23 cellular contexts compared by ENCODE assay signal in the genomic region with DNA sequence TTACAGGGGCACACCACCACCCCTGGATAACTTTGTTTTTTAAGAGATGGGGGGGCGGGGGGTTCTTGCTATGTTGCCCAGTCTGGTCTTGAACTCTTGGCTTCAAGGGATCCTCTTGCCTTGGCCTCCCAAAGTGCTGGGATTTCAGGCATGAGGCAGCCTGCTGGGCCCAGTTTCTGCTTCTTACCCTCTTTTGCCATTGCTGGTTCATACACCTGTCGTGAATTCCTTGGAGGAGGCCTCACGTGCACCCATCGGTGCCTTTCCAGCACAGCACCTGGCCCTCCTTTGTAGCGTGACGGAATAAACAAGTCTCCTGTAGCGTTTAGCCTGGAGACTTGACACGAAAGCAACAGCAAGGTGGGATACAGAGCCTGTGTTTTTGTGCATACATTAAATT.
DNase-seq lines count a peak whose midpoint lies in the region; ATAC-seq and TF ChIP-seq lines count a peak whose summit lies in the region.
"Had no signal": no experiment of that assay in that cellular context is flagged by ENCODE, and none has a peak within 500 bp of the region (broad histone marks: within the 10 kb centered on the region; RNA-seq: fewer than 3 reads in every experiment).

No MANE protein-coding gene starts in this region.

- peak; percentile 7 for DNase-seq in activated CD4-positive, alpha-beta memory T cell treated with anti-CD3 and anti-CD28 coated beads, Interleukin-2, amount 10 ng/mL, durations not matched to agents 7 days and 5 days
- no peak for DNase-seq in activated CD4-positive, alpha-beta memory T cell treated with anti-CD3 and anti-CD28 coated beads for 36 hours
- peak; percentile 32 for DNase-seq in NAMALWA (ENCODE audit: low spot score)
- no peak for DNase-seq in WTC11 (ENCODE audit: low spot score)
- DNase-seq in stimulated activated CD8-positive, alpha-beta memory T cell treated with anti-CD3 and anti-CD28 coated beads, Interleukin-4, amount 100 ng/mL, for 48 hours, result peak; percentile 18
- no peak for DNase-seq in GM13977 (ENCODE audit: low spot score)
- DNase-seq: activated CD4-positive, alpha-beta T cell treated with anti-CD3 and anti-CD28 coated beads for 1 hour; activated naive CD4-positive, alpha-beta T cell; DMS153; endodermal cell; left colon; MM.1S; NCI-H2171; NK-92 treated with Interleukin-12 subunit alpha and Interleukin-12 subunit beta, amount 100 ng/mL, for 24 hours; RPMI8226; SK-N-SH; stimulated activated CD4-positive, alpha-beta T cell treated with anti-CD3 and anti-CD28 coated beads, Interleukin-4, amount 100 ng/mL, for 24 hours had no signal

- in situ Hi-C loops in GM13977 (cut with MboI; ENCODE audit: low pct_unique_long_range_greater_than_20kb, low sequenced_read_pairs, unreplicated experiment), result no loop called here

- H3K36me3 Mint-ChIP-seq in activated CD4-positive, alpha-beta memory T cell treated with anti-CD3 and anti-CD28 coated beads, Interleukin-2, amount 10 ng/mL, durations not matched to agents 7 days and 5 days (ENCODE audit: low read depth), result peaks cover 48% of the 10 kb centered on the region
- H3K36me3 Mint-ChIP-seq in activated CD4-positive, alpha-beta memory T cell treated with anti-CD3 and anti-CD28 coated beads for 36 hours, result peaks cover 30% of the 10 kb centered on the region
- peaks cover 16% of the 10 kb centered on the region for H3K36me3 Mint-ChIP-seq in WTC11
- H3K36me3 Mint-ChIP-seq: CD14-positive monocyte, mesothelial cell of epicardium had no signal

- H3K9me3 Mint-ChIP-seq in activated CD4-positive, alpha-beta memory T cell treated with anti-CD3 and anti-CD28 coated beads, Interleukin-2, amount 10 ng/mL, durations not matched to agents 7 days and 5 days, result peaks cover 18% of the 10 kb centered on the region
- H3K9me3 Mint-ChIP-seq in activated CD4-positive, alpha-beta memory T cell treated with anti-CD3 and anti-CD28 coated beads for 36 hours, result peaks cover 31% of the 10 kb centered on the region
- peaks cover 21% of the 10 kb centered on the region for H3K9me3 Mint-ChIP-seq in WTC11
- H3K9me3 Mint-ChIP-seq: natural killer cell treated with Interleukin-12 subunit alpha and Interleukin-12 subunit beta and Interleukin-15 and Interleukin-18, amount 100 ng/mL, for 72 hours had no signal

- CTCF ChIA-PET in activated CD4-positive, alpha-beta memory T cell treated with anti-CD3 and anti-CD28 coated beads, Interleukin-2, amount 10 ng/mL, durations not matched to agents 7 days and 5 days (lab: Charles Lee), result no interaction called here
- CTCF ChIA-PET in activated CD4-positive, alpha-beta memory T cell treated with anti-CD3 and anti-CD28 coated beads for 36 hours (lab: Charles Lee), result no interaction called here
- CTCF ChIA-PET in WTC11 (lab: Charles Lee), result no interaction called here

- no peak overlapping the region for H3K27ac Mint-ChIP-seq in activated CD4-positive, alpha-beta memory T cell treated with anti-CD3 and anti-CD28 coated beads, Interleukin-2, amount 10 ng/mL, durations not matched to agents 7 days and 5 days
- H3K27ac Mint-ChIP-seq in activated CD4-positive, alpha-beta memory T cell treated with anti-CD3 and anti-CD28 coated beads for 36 hours, result no peak overlapping the region
- H3K27ac Mint-ChIP-seq in WTC11, result 0 out of 2 replicates have a peak overlapping the region, but pooled peaks have one; percentile 7
- H3K27ac Mint-ChIP-seq: endodermal cell; mesothelial cell of epicardium; natural killer cell treated with Interleukin-12 subunit alpha and Interleukin-12 subunit beta and Interleukin-15 and Interleukin-18, amount 100 ng/mL, for 72 hours had no signal

- no peaks in the 10 kb centered on the region for H3K27me3 Mint-ChIP-seq in activated CD4-positive, alpha-beta memory T cell treated with anti-CD3 and anti-CD28 coated beads, Interleukin-2, amount 10 ng/mL, durations not matched to agents 7 days and 5 days
- no peaks in the 10 kb centered on the region for H3K27me3 Mint-ChIP-seq in activated CD4-positive, alpha-beta memory T cell treated with anti-CD3 and anti-CD28 coated beads for 36 hours
- no peaks in the 10 kb centered on the region for H3K27me3 Mint-ChIP-seq in WTC11 (ENCODE audit: low read depth)
- H3K27me3 Mint-ChIP-seq: natural killer cell treated with Interleukin-12 subunit alpha and Interleukin-12 subunit beta and Interleukin-15 and Interleukin-18, amount 100 ng/mL, for 72 hours had no signal

- H3K4me3 Mint-ChIP-seq in activated CD4-positive, alpha-beta memory T cell treated with anti-CD3 and anti-CD28 coated beads, Interleukin-2, amount 10 ng/mL, durations not matched to agents 7 days and 5 days, result no peak overlapping the region
- H3K4me3 Mint-ChIP-seq in activated CD4-positive, alpha-beta memory T cell treated with anti-CD3 and anti-CD28 coated beads for 36 hours, result no peak overlapping the region
- no peak overlapping the region for H3K4me3 Mint-ChIP-seq in WTC11
- H3K4me3 Mint-ChIP-seq: CD14-positive monocyte; endodermal cell; mesothelial cell of epicardium; natural killer cell treated with Interleukin-12 subunit alpha and Interleukin-12 subunit beta and Interleukin-15 and Interleukin-18, amount 100 ng/mL, for 72 hours had no signal

- peaks cover 34% of the 10 kb centered on the region for H3K4me1 Mint-ChIP-seq in activated CD4-positive, alpha-beta memory T cell treated with anti-CD3 and anti-CD28 coated beads, Interleukin-2, amount 10 ng/mL, durations not matched to agents 7 days and 5 days
- H3K4me1 Mint-ChIP-seq in activated CD4-positive, alpha-beta memory T cell treated with anti-CD3 and anti-CD28 coated beads for 36 hours (ENCODE audit: low read depth), result peaks cover 31% of the 10 kb centered on the region
- no peaks in the 10 kb centered on the region for H3K4me1 Mint-ChIP-seq in WTC11
- H3K4me1 Mint-ChIP-seq: mesothelial cell of epicardium had no signal

- intact Hi-C loops in activated CD4-positive, alpha-beta memory T cell treated with anti-CD3 and anti-CD28 coated beads for 36 hours (cut with micrococcal nuclease), result no loop called here

- ATAC-seq in WTC11, result no peak
- no peak for ATAC-seq in GM21825 (IDR thresholded peaks at IDR 0.05; ENCODE audit: unreplicated experiment)
- no peak for ATAC-seq in HG03354 (IDR thresholded peaks at IDR 0.05; ENCODE audit: poor library complexity, severe bottlenecking, unreplicated experiment)
- ATAC-seq: HCT116; left colon; natural killer cell treated with Interleukin-12 subunit alpha and Interleukin-12 subunit beta and Interleukin-15 and Interleukin-18, amount 100 ng/mL, for 72 hours had no signal

- POLR2A ChIA-PET in activated CD4-positive, alpha-beta memory T cell treated with anti-CD3 and anti-CD28 coated beads, Interleukin-2, amount 10 ng/mL, durations not matched to agents 7 days and 5 days (lab: Charles Lee), result no interaction called here
- POLR2A ChIA-PET in activated CD4-positive, alpha-beta memory T cell treated with anti-CD3 and anti-CD28 coated beads for 36 hours (lab: Charles Lee), result no interaction called here
- POLR2A ChIA-PET in WTC11 (lab: Charles Lee), result no interaction called here

- no peak for TF ChIP-seq CTCF in WTC11 (IDR thresholded peaks at IDR 0.05)
- TF ChIP-seq CTCF in GM13977 (IDR thresholded peaks at IDR 0.05; ENCODE audit: extremely low read depth, insufficient read depth, missing control alignments), result no peak

TF ChIP-seq in WTC11, 78 proteins besides CTCF, POLR2A, EP300 and RAD21:
- TF ChIP-seq ETV6 (CRISPR knock-in tag; IDR thresholded peaks at IDR 0.05) (no peak), TP53 (CRISPR knock-in tag; IDR thresholded peaks at IDR 0.05) (no peak), ATF1 (CRISPR knock-in tag; IDR thresholded peaks at IDR 0.05) (no peak), ELF4 (CRISPR knock-in tag; IDR thresholded peaks at IDR 0.05; ENCODE audit: low read depth) (no peak)
- TF ChIP-seq, protein P1, sequence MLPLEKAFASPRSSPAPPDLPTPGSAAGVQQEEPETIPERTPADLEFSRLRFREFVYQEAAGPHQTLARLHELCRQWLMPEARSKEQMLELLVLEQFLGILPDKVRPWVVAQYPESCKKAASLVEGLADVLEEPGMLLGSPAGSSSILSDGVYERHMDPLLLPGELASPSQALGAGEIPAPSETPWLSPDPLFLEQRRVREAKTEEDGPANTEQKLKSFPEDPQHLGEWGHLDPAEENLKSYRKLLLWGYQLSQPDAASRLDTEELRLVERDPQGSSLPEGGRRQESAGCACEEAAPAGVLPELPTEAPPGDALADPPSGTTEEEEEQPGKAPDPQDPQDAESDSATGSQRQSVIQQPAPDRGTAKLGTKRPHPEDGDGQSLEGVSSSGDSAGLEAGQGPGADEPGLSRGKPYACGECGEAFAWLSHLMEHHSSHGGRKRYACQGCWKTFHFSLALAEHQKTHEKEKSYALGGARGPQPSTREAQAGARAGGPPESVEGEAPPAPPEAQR (CRISPR knock-in tag; IDR thresholded peaks at IDR 0.05), result no peak
- TF ChIP-seq, protein P2, sequence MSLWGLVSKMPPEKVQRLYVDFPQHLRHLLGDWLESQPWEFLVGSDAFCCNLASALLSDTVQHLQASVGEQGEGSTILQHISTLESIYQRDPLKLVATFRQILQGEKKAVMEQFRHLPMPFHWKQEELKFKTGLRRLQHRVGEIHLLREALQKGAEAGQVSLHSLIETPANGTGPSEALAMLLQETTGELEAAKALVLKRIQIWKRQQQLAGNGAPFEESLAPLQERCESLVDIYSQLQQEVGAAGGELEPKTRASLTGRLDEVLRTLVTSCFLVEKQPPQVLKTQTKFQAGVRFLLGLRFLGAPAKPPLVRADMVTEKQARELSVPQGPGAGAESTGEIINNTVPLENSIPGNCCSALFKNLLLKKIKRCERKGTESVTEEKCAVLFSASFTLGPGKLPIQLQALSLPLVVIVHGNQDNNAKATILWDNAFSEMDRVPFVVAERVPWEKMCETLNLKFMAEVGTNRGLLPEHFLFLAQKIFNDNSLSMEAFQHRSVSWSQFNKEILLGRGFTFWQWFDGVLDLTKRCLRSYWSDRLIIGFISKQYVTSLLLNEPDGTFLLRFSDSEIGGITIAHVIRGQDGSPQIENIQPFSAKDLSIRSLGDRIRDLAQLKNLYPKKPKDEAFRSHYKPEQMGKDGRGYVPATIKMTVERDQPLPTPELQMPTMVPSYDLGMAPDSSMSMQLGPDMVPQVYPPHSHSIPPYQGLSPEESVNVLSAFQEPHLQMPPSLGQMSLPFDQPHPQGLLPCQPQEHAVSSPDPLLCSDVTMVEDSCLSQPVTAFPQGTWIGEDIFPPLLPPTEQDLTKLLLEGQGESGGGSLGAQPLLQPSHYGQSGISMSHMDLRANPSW (CRISPR knock-in tag; conservative IDR thresholded peaks at IDR 0.05; ENCODE audit: low read depth), result no peak

Comparison
In these comparisons a context has a peak if more than half of its experiments do, and no peak if none do; other contexts are left out.
1. DNase-seq: peak in activated CD4-positive, alpha-beta memory T cell treated with anti-CD3 and anti-CD28 coated beads, Interleukin-2, amount 10 ng/mL, durations not matched to agents 7 days and 5 days (single experiment), NAMALWA (single experiment) and stimulated activated CD8-positive, alpha-beta memory T cell treated with anti-CD3 and anti-CD28 coated beads, Interleukin-4, amount 100 ng/mL, for 48 hours (single experiment); none in activated CD4-positive, alpha-beta memory T cell treated with anti-CD3 and anti-CD28 coated beads for 36 hours (single experiment), WTC11 (single experiment) and GM13977 (single experiment).